ENCODE assay signal across 8 cellular contexts in the genomic region with DNA sequence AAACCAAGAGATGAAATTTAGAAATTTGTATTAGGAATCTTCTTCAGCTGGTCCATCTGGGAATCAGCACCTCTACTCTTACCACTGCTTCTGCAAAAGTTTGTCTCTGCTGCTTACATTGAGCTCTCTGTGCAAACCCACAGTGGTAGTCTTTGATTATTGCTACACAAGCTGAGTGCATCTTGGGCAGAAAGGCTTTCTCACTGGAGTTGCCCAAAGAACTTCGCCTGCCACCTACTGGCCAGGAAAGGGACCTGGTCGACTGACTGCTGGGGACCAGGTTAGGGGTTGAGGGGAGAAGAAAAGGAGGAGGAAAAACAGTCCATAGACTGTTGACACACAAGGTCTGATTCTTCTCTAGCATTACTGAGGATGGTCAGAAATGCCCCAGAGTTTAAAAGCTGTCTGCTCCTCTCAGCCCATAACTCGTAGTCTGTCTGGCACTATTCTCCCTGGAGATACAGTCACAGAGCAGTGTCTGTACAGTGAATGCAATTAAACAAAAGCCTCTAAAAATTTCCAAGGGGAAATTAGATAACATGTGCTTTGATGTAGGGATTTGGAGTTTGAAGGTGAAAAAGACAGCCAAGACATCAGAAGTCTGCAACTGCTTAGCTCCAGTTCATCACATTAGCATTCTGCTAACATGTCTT.
DNase-seq lines count a peak whose midpoint lies in the region; ATAC-seq lines count a peak whose summit lies in the region.

No MANE protein-coding gene starts in this region.

- DNase-seq in GM04503 (ENCODE audit: low read depth) (peak; percentile 12), SK-MEL-5 (ENCODE audit: low read depth, low spot score) (peak; percentile 83), iris pigment epithelial cell (ENCODE audit: low read depth) (peak; percentile 60)
- DNase-seq in activated naive CD4-positive, alpha-beta T cell treated with anti-CD3 and anti-CD28 coated beads, Interleukin-2, amount 50 U/mL, for 16 hours: peak; percentile 37
- DNase-seq in stimulated activated CD8-positive, alpha-beta memory T cell treated with anti-CD3 and anti-CD28 coated beads, Interleukin-15, amount 100 ng/mL, for 48 hours (ENCODE audit: low read depth in 2 of 2): peak; percentile 21 to 36
- DNase-seq in central memory CD4-positive, alpha-beta T cell: no peak

- peak; percentile 91 for ATAC-seq in GM21360 (IDR thresholded peaks at IDR 0.05; ENCODE audit: unreplicated experiment)
- peak; percentile 93 for ATAC-seq in HG03469 (IDR thresholded peaks at IDR 0.05; ENCODE audit: unreplicated experiment)

- in situ Hi-C loops in SK-MEL-5 (cut with HindIII; ENCODE audit: low pct_unique_long_range_greater_than_20kb, low sequenced_read_pairs): no loop called here
